9 cellular contexts compared by ENCODE assay signal in genomic region chr12:1634590-1635191, GRCh38. TPM values are rescaled to one million over a fixed set of nuclear protein-coding genes. Genes with fewer than 3 reads are reported as not detected.
A peak's percentile ranks its signal among the peaks of the same experiment; 100 is the strongest.
DNase-seq lines count a peak whose midpoint lies in the region; ATAC-seq and TF ChIP-seq lines count a peak whose summit lies in the region.
"Had no signal": no experiment of that assay in that cellular context is flagged by ENCODE, and none has a peak within 500 bp of the region (broad histone marks: within the 10 kb centered on the region; RNA-seq: fewer than 3 reads in every experiment).

No MANE protein-coding gene starts in this region.

- peaks cover 4% of the 10 kb centered on the region for H3K36me3 Mint-ChIP-seq in chondrocyte (ENCODE audit: low read depth)

- peak; percentile 87 for TF ChIP-seq CTCF in chondrocyte (IDR thresholded peaks at IDR 0.05)

- H3K9me3 Mint-ChIP-seq in chondrocyte (ENCODE audit: low read depth) = no peaks in the 10 kb centered on the region

- peak; percentile 54 for DNase-seq in activated gamma-delta T cell treated with Interleukin-2 at 50 U/mL for 16 hours
- no peak for DNase-seq in activated gamma-delta T cell (lab: John Stamatoyannopoulos, UW)
- DNase-seq in NCI-H2171 treated with DMSO at 0.1 percent for 48 hours (lab: John Stamatoyannopoulos, UW) = peak; percentile 93
- peak; percentile 36 for DNase-seq in activated CD4-positive, alpha-beta T cell treated with anti-CD3 and anti-CD28 coated beads for 1 hour
- DNase-seq in chondrocyte (ENCODE audit: low spot score) = no peak
- DNase-seq in left kidney (ENCODE audit: low read depth, low spot score) = peak; percentile 82
- peak; percentile 5 to 52 (median 26) for DNase-seq in stimulated activated CD4-positive, alpha-beta T cell treated with anti-CD3 and anti-CD28 coated beads, TNF-alpha, amount 100 ng/mL, for 1 hour (ENCODE audit: low read depth in 3 of 3, low spot score in 1 of 3)

- no peaks in the 10 kb centered on the region for H3K27me3 Mint-ChIP-seq in chondrocyte (ENCODE audit: low read depth)

- no peak overlapping the region for H3K27ac Mint-ChIP-seq in chondrocyte (ENCODE audit: unreplicated experiment)

- no peak for ATAC-seq in HG03520 (IDR thresholded peaks at IDR 0.05; ENCODE audit: unreplicated experiment)

- peaks cover 25% of the 10 kb centered on the region for H3K4me1 Mint-ChIP-seq in chondrocyte (ENCODE audit: low read depth)

- no peak overlapping the region for H3K4me3 Mint-ChIP-seq in chondrocyte (ENCODE audit: unreplicated experiment)

RNA-seq across cellular contexts. Expression of gene WNT5B, which starts 5.7 kb away (rescaled TPM):
- total RNA-seq in chondrocyte = 68.0 to 160 TPM (median 74.4 TPM) in 3 replicates
- total RNA-seq: pulmonary artery endothelial cell had no signal

RNA-seq across cellular contexts. Expression of gene FBXL14, which starts 40.3 kb away (rescaled TPM):
- 6.1 to 6.4 TPM (median 6.3 TPM) in 3 replicates for total RNA-seq in chondrocyte

RNA-seq across cellular contexts. Expression of gene ADIPOR2, which starts 56.2 kb away (rescaled TPM):
- total RNA-seq in chondrocyte = 35.6 to 41.4 TPM (median 37.2 TPM) in 3 replicates

Comparison
In these comparisons a context has a peak if more than half of its experiments do, and no peak if none do; other contexts are left out.
1. DNase-seq: peak in activated gamma-delta T cell treated with Interleukin-2 at 50 U/mL for 16 hours (single experiment), NCI-H2171 treated with DMSO at 0.1 percent for 48 hours (single experiment), activated CD4-positive, alpha-beta T cell treated with anti-CD3 and anti-CD28 coated beads for 1 hour (single experiment), left kidney (single experiment) and stimulated activated CD4-positive, alpha-beta T cell treated with anti-CD3 and anti-CD28 coated beads, TNF-alpha, amount 100 ng/mL, for 1 hour (3 of 3); none in activated gamma-delta T cell (single experiment) and chondrocyte (single experiment).